Comparison of ENCODE assay signal across 18 cellular contexts in the genomic region with DNA sequence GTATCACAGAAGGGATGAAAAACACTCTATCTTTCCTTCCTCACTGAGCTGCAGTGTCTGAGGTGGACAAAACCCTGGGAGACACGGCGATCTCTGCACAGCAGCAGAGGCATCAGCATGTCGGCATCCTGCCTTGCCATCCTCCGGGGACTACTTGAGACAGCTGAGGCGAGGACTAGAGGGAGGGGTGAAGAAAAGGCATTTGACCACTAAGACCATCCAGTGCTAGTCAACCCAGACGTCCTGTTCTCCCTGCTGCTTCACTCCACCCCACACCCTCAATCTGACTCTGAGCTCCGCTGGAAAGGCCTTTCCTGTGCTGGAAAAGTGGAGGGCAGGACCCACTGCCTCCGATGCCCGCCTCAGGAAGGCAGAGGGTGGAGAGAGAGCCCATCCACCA.
DNase-seq lines count a peak whose midpoint lies in the region; ATAC-seq and TF ChIP-seq lines count a peak whose summit lies in the region.
"Had no signal": no experiment of that assay in that cellular context is flagged by ENCODE, and none has a peak within 500 bp of the region (broad histone marks: within the 10 kb centered on the region; RNA-seq: fewer than 3 reads in every experiment).

No MANE protein-coding gene starts in this region.

- no peak for TF ChIP-seq EP300 in suprapubic skin (IDR thresholded peaks at IDR 0.05)

- H3K9me3 ChIP-seq in suprapubic skin: no peaks in the 10 kb centered on the region
- H3K9me3 ChIP-seq: prostate gland, SJSA1, upper lobe of left lung had no signal

- peak overlapping the region; percentile 41; the same call in 1 of the 2 replicates for H3K4me3 Mint-ChIP-seq in HFFc6
- H3K4me3 Mint-ChIP-seq: activated CD4-positive, alpha-beta memory T cell treated with anti-CD3 and anti-CD28 coated beads for 36 hours; CD4-positive, CD25-positive, alpha-beta regulatory T cell had no signal

- ATAC-seq in GM21737 (IDR thresholded peaks at IDR 0.05; ENCODE audit: unreplicated experiment) (no peak), GM21367 (IDR thresholded peaks at IDR 0.05; ENCODE audit: unreplicated experiment) (no peak)
- ATAC-seq: HepG2 had no signal

- DNase-seq in HFFc6 (no peak), coronary artery (ENCODE audit: low spot score) (peak; percentile 65), myocyte (ENCODE audit: low read depth) (peak; percentile 91), suprapubic skin (ENCODE audit: low spot score in 2 of 2) (no peak), COR-L47 (lab: John Stamatoyannopoulos, UW) (no peak), AML-193 (lab: John Stamatoyannopoulos, UW) (no peak)
- DNase-seq: activated CD4-positive, alpha-beta memory T cell treated with anti-CD3 and anti-CD28 coated beads for 36 hours; CD4-positive, CD25-positive, alpha-beta regulatory T cell; dermis blood vessel endothelial cell; GF-D8; midbrain; NCI-H1048 had no signal

- H3K4me3 ChIP-seq in coronary artery (no peak overlapping the region), suprapubic skin (no peak overlapping the region)
- H3K4me3 ChIP-seq: prostate gland, SJSA1, upper lobe of left lung had no signal

- no peak for TF ChIP-seq CTCF in HFFc6 (IDR thresholded peaks at IDR 0.05)
- TF ChIP-seq CTCF in coronary artery (IDR thresholded peaks at IDR 0.05): no peak
- TF ChIP-seq CTCF in suprapubic skin (IDR thresholded peaks at IDR 0.05): no peak

- peaks cover 10% of the 10 kb centered on the region for H3K36me3 ChIP-seq in suprapubic skin
- H3K36me3 ChIP-seq: prostate gland had no signal

- peaks cover 68% of the 10 kb centered on the region for H3K4me1 Mint-ChIP-seq in HFFc6 (ENCODE audit: low read depth)

- no peaks in the 10 kb centered on the region for H3K27me3 ChIP-seq in suprapubic skin
- H3K27me3 ChIP-seq: SJSA1, upper lobe of left lung had no signal

- peaks cover 7% of the 10 kb centered on the region for H3K27me3 Mint-ChIP-seq in HFFc6 (ENCODE audit: insufficient read depth)
- H3K27me3 Mint-ChIP-seq: activated CD4-positive, alpha-beta memory T cell treated with anti-CD3 and anti-CD28 coated beads for 36 hours had no signal

- H3K27ac Mint-ChIP-seq in HFFc6: peak overlapping the region; percentile 44
- H3K27ac Mint-ChIP-seq: activated CD4-positive, alpha-beta memory T cell treated with anti-CD3 and anti-CD28 coated beads for 36 hours had no signal

- 45% methylated on average over 6 of the region's 9 CpGs for WGBS in suprapubic skin

- no peaks in the 10 kb centered on the region for H3K9me3 Mint-ChIP-seq in HFFc6
- H3K9me3 Mint-ChIP-seq: activated CD4-positive, alpha-beta memory T cell treated with anti-CD3 and anti-CD28 coated beads for 36 hours had no signal

- H3K4me1 ChIP-seq in suprapubic skin: peaks cover 39% of the 10 kb centered on the region

- no peak for TF ChIP-seq POLR2A in suprapubic skin (IDR thresholded peaks at IDR 0.05)

- peak overlapping the region in 1 of 2 donors; percentile 46 for H3K27ac ChIP-seq in coronary artery
- peak overlapping the region; percentile 40 for H3K27ac ChIP-seq in suprapubic skin
- H3K27ac ChIP-seq: prostate gland, SJSA1, upper lobe of left lung had no signal

- H3K36me3 Mint-ChIP-seq in HFFc6 (ENCODE audit: low read depth): peaks cover 31% of the 10 kb centered on the region
- H3K36me3 Mint-ChIP-seq: activated CD4-positive, alpha-beta memory T cell treated with anti-CD3 and anti-CD28 coated beads for 36 hours had no signal

Comparison
In these comparisons a context has a peak if more than half of its experiments do, and no peak if none do; other contexts are left out.
1. DNase-seq: peak in coronary artery (single experiment) and myocyte (single experiment); none in HFFc6 (single experiment), suprapubic skin (0 of 2), COR-L47 (single experiment) and AML-193 (0 of 2).